Comparison of ENCODE assay signal across 15 cellular contexts in the genomic region with DNA sequence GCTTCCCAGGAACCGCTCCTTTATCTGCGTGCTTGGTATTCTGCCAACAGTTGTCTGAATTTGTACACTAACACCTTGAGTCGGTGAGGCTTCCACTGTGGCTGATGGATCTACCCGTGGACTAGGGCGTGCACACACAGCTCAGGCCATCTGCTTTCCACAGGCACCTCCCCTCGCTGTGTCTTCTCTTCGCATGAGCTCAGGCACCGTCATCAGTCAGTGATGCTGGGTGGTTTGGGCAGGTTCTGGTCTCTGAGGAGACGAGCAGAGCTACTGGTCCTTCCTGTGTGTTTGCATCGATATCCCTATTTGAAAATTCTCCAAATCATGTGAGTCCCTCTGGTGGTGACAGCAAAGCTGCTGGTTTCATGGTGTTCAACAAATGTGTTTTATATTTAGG. TPM values are rescaled to one million over a fixed set of nuclear protein-coding genes. Genes with fewer than 3 reads are reported as not detected.
A peak's percentile ranks its signal among the peaks of the same experiment; 100 is the strongest.
DNase-seq lines count a peak whose midpoint lies in the region; ATAC-seq and TF ChIP-seq lines count a peak whose summit lies in the region.
"Not testable (repeated sequence)": the region's sequence is repeated elsewhere in the genome, so short reads cannot be mapped to it uniquely, and the experiment has no call there.
"Had no signal": no experiment of that assay in that cellular context is flagged by ENCODE, and none has a peak within 500 bp of the region (broad histone marks: within the 10 kb centered on the region; RNA-seq: fewer than 3 reads in every experiment).

No MANE protein-coding gene starts in this region.

- not testable (repeated sequence) for H3K4me1 Mint-ChIP-seq in H9

- H2AK5ac ChIP-seq in H9 (ENCODE audit: insufficient read length, low read length): not testable (repeated sequence)

- H3K9me3 Mint-ChIP-seq in H9: not testable (repeated sequence)

- H2BK5ac ChIP-seq in H9 (ENCODE audit: insufficient read length, low read length): not testable (repeated sequence)

- H3K56ac ChIP-seq in H9 (ENCODE audit: insufficient read length, low read depth, low read length): not testable (repeated sequence)

- not testable (repeated sequence) for H3K79me1 ChIP-seq in H9 (ENCODE audit: insufficient read depth, low read depth, low read length, poor library complexity, severe bottlenecking)

- H2BK120ac ChIP-seq in H9 (ENCODE audit: low read depth, low read length, poor library complexity, severe bottlenecking): not testable (repeated sequence)

- not testable (repeated sequence) for H3K4me1 ChIP-seq in H9 (ENCODE audit: insufficient read depth, low read length); prostate gland (replicated peaks)

- TF ChIP-seq POLR2A in prostate gland (IDR thresholded peaks at IDR 0.05): not testable (repeated sequence)

- not testable (repeated sequence) for TF ChIP-seq CTCF in H9 (conservative IDR thresholded peaks at IDR 0.05)
- TF ChIP-seq CTCF in epithelial cell of esophagus (IDR thresholded peaks at IDR 0.05; ENCODE audit: insufficient read depth, low read depth, low read length, missing control alignments) (peak; percentile 4), prostate gland (IDR thresholded peaks at IDR 0.05) (peak in 3 of 4 experiments; percentile 23 to 60 (median 45))

- not testable (repeated sequence) for H3K27ac ChIP-seq in H9 (ENCODE audit: insufficient read length, low read depth, low read length)
- H3K27ac ChIP-seq in prostate gland: peak overlapping the region; percentile 57 to 60

- not testable (repeated sequence) for H2AFZ ChIP-seq in H9 (ENCODE audit: low read length)

- H3K4me3 ChIP-seq in epithelial cell of esophagus (ENCODE audit: low read length); prostate gland: not testable (repeated sequence)

- not testable (repeated sequence) for H3T11ph ChIP-seq in H9 (ENCODE audit: low read length)

- H3K4ac ChIP-seq in H9 (ENCODE audit: low read depth, low read length): not testable (repeated sequence)

- intact Hi-C loops in left ventricle myocardium superior (cut with micrococcal nuclease); prostate gland (cut with DNase I): not testable (repeated sequence)

- H2BK15ac ChIP-seq in H9 (ENCODE audit: low read depth, low read length): not testable (repeated sequence)

- not testable (repeated sequence) for H3K27me3 Mint-ChIP-seq in H9 (ENCODE audit: low read depth)

- not testable (repeated sequence) for H3K36me3 Mint-ChIP-seq in H9 (ENCODE audit: insufficient read depth in 1 of 3, low read depth in 3 of 3)

- not testable (repeated sequence) for H4K20me1 ChIP-seq in H9 (ENCODE audit: control insufficient read depth, insufficient read depth, insufficient read length)

- not testable (repeated sequence) for H2BK20ac ChIP-seq in H9 (ENCODE audit: low read depth, low read length, poor library complexity, severe bottlenecking)

- peak; percentile 35 for ATAC-seq in left ventricle myocardium superior

- not testable (repeated sequence) for H3K23me2 ChIP-seq in H9 (ENCODE audit: insufficient read length, low read depth, low read length, poor library complexity, severe bottlenecking)

- not testable (repeated sequence) for H3K36me3 ChIP-seq in prostate gland

- H3K9me3 ChIP-seq in H9 (ENCODE audit: control insufficient read depth, low read depth, low read length); prostate gland: not testable (repeated sequence)

- not testable (repeated sequence) for H3K9ac ChIP-seq in H9 (ENCODE audit: extremely low read depth, insufficient read length, low read length)

- not testable (repeated sequence) for H4K8ac ChIP-seq in H9 (replicated peaks; ENCODE audit: insufficient read length, low read depth, low read length)

- not testable (repeated sequence) for H3K18ac ChIP-seq in H9 (ENCODE audit: insufficient read length, low read depth, low read length)

- not testable (repeated sequence) for H3K23ac ChIP-seq in H9 (ENCODE audit: insufficient read length, low read depth, low read length)

- not testable (repeated sequence) for H2BK12ac ChIP-seq in H9 (ENCODE audit: insufficient read length, low read depth, low read length)

- H3K14ac ChIP-seq in H9 (ENCODE audit: insufficient read depth, low read length): not testable (repeated sequence)

- not testable (repeated sequence) for H4K91ac ChIP-seq in H9 (ENCODE audit: insufficient read length, low read depth, low read length)

- not testable (repeated sequence) for H3K79me2 ChIP-seq in H9 (ENCODE audit: insufficient read depth, low read length)

- peak overlapping the region; percentile 42 to 67 (median 51); a peak in 3 of 7 replicates for H3K27ac Mint-ChIP-seq in H9

- H3K4me3 Mint-ChIP-seq in H9: not testable (repeated sequence)

- not testable (repeated sequence) for H4K5ac ChIP-seq in H9 (ENCODE audit: insufficient read length, low read depth, low read length)

- not testable (repeated sequence) for H3K27me3 ChIP-seq in H9 (ENCODE audit: insufficient read depth, low read length); prostate gland (replicated peaks; ENCODE audit: insufficient read depth)

- no CpG with 5 or more reads among the region's 10 CpGs for WGBS in H9 (ENCODE audit: extremely low coverage, insufficient read length, low lambda C conversion rate)
- 35% methylated on average over 8 of the region's 10 CpGs for WGBS in prostate gland

- not testable (repeated sequence) for H3K4me2 ChIP-seq in H9 (ENCODE audit: insufficient read depth, insufficient read length, low read length)

- DNase-seq in DMS 273 (lab: John Stamatoyannopoulos, UW; ENCODE audit: unreplicated experiment): peak; percentile 53
- not testable (repeated sequence) for DNase-seq in H9, left ventricle myocardium superior
- peak; percentile 43 to 66 (median 60) for DNase-seq in NCI-H1417 (lab: John Stamatoyannopoulos, UW)
- DNase-seq in NCI-H446 treated with DMSO at 0.1 percent for 48 hours (lab: John Stamatoyannopoulos, UW): peak; percentile 3
- DNase-seq in astrocyte of the hippocampus (ENCODE audit: low read depth, low spot score): peak; percentile 23
- peak; percentile 49 for DNase-seq in epithelial cell of esophagus (ENCODE audit: low read depth)
- peak; percentile 75 for DNase-seq in prostate gland (ENCODE audit: low spot score)

RNA-seq across cellular contexts. Expression of a gene that starts 48.1 kb away (rescaled TPM):
- total RNA-seq in H9 (2021) (not detected in 2 replicates), left ventricle myocardium superior (not detected), prostate gland (not detected)
- total RNA-seq: activated CD8-positive, alpha-beta memory T cell treated with anti-CD3 and anti-CD28 coated beads for 36 hours; CD4-positive, alpha-beta memory T cell; endodermal cell; H4; heart left ventricle; left cardiac atrium; mesenteric fat pad had no signal
